Comparison of ENCODE assay signal across 23 cellular contexts in genomic region chr6:163596174-163596573, GRCh38.
DNase-seq lines count a peak whose midpoint lies in the region; ATAC-seq, FAIRE-seq and TF ChIP-seq lines count a peak whose summit lies in the region.
"Had no signal": no experiment of that assay in that cellular context is flagged by ENCODE, and none has a peak within 500 bp of the region (broad histone marks: within the 10 kb centered on the region; RNA-seq: fewer than 3 reads in every experiment).

No MANE protein-coding gene starts in this region.

- POLR2A ChIA-PET in HepG2 (lab: Yijun Ruan, JAX) = no interaction called here

- H3K4me1 ChIP-seq in kidney (ENCODE audit: control insufficient read depth in 1 of 2, insufficient read depth in 1 of 2, low read depth in 1 of 2, low read length in 2 of 2) (peaks cover 0 to 6% of the 10 kb centered on the region in 2 donors), HepG2 (ENCODE audit: insufficient read depth, low read length) (peaks cover 7% of the 10 kb centered on the region), right lobe of liver (peaks cover 0 to 33% (median 14%) of the 10 kb centered on the region in 4 donors)
- H3K4me1 ChIP-seq: A549; BLaER1 treated with 17β-estradiol and CSF1 and Interleukin-3, amounts not matched to agents 10 nM and 100 nM; Caco-2 had no signal

- TF ChIP-seq RAD21 in HepG2 (CRISPR knock-in tag; IDR thresholded peaks at IDR 0.05) = no peak

- peaks cover 3 to 7% (median 6%) of the 10 kb centered on the region in 3 donors for H3K27me3 Mint-ChIP-seq in immature natural killer cell (ENCODE audit: low read depth in 3 of 3)
- H3K27me3 Mint-ChIP-seq: B cell had no signal

- H3K36me3 ChIP-seq in kidney (ENCODE audit: control insufficient read depth in 1 of 2, insufficient read depth in 2 of 2, low read length in 2 of 2) (no peaks in the 10 kb centered on the region), HepG2 (replicated peaks in 1 of 2; ENCODE audit: control insufficient read depth in 1 of 2, insufficient read depth in 2 of 2, low read length in 2 of 2) (no peaks in the 10 kb centered on the region), right lobe of liver (no peaks in the 10 kb centered on the region)

- no peak overlapping the region for H2AFZ ChIP-seq in HepG2 (ENCODE audit: low read length)

- H3K27me3 ChIP-seq in HepG2 (ENCODE audit: control insufficient read depth in 1 of 2, insufficient read depth in 2 of 2, low read length in 2 of 2) = no peaks in the 10 kb centered on the region
- H3K27me3 ChIP-seq in right lobe of liver = no peaks in the 10 kb centered on the region
- H3K27me3 ChIP-seq: BLaER1 treated with 17β-estradiol and CSF1 and Interleukin-3, amounts not matched to agents 10 nM and 100 nM had no signal

- H3K27ac ChIP-seq in kidney (ENCODE audit: low read depth in 2 of 2, low read length in 2 of 2) (peak overlapping the region in 1 of 2 donors; percentile 60), HepG2 (ENCODE audit: extremely low read length, insufficient read depth, low read length) (no peak overlapping the region), right lobe of liver (peak overlapping the region in 1 of 3 donors; percentile 52)
- H3K27ac ChIP-seq: 22Rv1; A549; BLaER1 treated with 17β-estradiol and CSF1 and Interleukin-3, amounts not matched to agents 10 nM and 100 nM; C4-2B had no signal

- peak; percentile 93 for ATAC-seq in HepG2
- ATAC-seq in right lobe of liver = peak; percentile 72 to 81 (median 76)
- no peak for ATAC-seq in GM21360 (IDR thresholded peaks at IDR 0.05; ENCODE audit: unreplicated experiment)
- ATAC-seq in left cardiac atrium = no peak
- ATAC-seq: A549; CD8-positive, alpha-beta T cell had no signal

- H3K4me2 ChIP-seq in HepG2 (ENCODE audit: low read depth, low read length) = peak overlapping the region; percentile 6; the same call in 1 of the 2 replicates
- H3K4me2 ChIP-seq: A549; BLaER1 treated with 17β-estradiol and CSF1 and Interleukin-3, amounts not matched to agents 10 nM and 100 nM had no signal

- H3K79me2 ChIP-seq in HepG2 (ENCODE audit: insufficient read depth, low read length) = no peaks in the 10 kb centered on the region

- H3K9me3 ChIP-seq in kidney (ENCODE audit: control insufficient read depth in 1 of 2, low read length in 2 of 2) = peaks cover 2 to 10% of the 10 kb centered on the region in 2 donors
- H3K9me3 ChIP-seq in HepG2 (ENCODE audit: low read length) = peaks cover 9% of the 10 kb centered on the region; the same call in 1 of the 2 replicates
- H3K9me3 ChIP-seq in right lobe of liver = peaks cover 0 to 4% (median 0%) of the 10 kb centered on the region in 4 donors
- H3K9me3 ChIP-seq: Caco-2 had no signal

- TF ChIP-seq EP300 in HepG2 (IDR thresholded peaks at IDR 0.05; ENCODE audit: low read depth in 2 of 2, low read length in 2 of 2) (no peak), HepG2 (CRISPR knock-in tag; IDR thresholded peaks at IDR 0.05; ENCODE audit: borderline replicate concordance) (no peak)

- CTCF ChIA-PET in HepG2 (lab: Yijun Ruan, JAX; ENCODE audit: low intra/inter-chr PET ratio, low total read pairs) = no interaction called here

- in situ Hi-C loops in HepG2 (cut with HindIII; ENCODE audit: extremely low pct_ligation_motif_present, low pct_unique_long_range_greater_than_20kb) = no loop called here

- no peak for TF ChIP-seq CTCF in kidney (IDR thresholded peaks at IDR 0.05; ENCODE audit: borderline replicate concordance, extremely low read depth, insufficient read depth)
- no peak for TF ChIP-seq CTCF in HepG2 (CRISPR knock-in tag; IDR thresholded peaks at IDR 0.05)
- peak in 1 of 4 donors; percentile 4 for TF ChIP-seq CTCF in right lobe of liver (IDR thresholded peaks at IDR 0.05)

- WGBS in HepG2 (ENCODE audit: low lambda C conversion rate) = 0% methylated on average over 2 of the region's 2 CpGs
- 23% methylated on average over 2 of the region's 2 CpGs for WGBS in right lobe of liver (ENCODE audit: insufficient coverage, low coverage, low lambda C conversion rate, missing lambda C conversion rate)

- H3K9ac ChIP-seq in kidney (ENCODE audit: low read length in 2 of 2) (no peak overlapping the region), HepG2 (ENCODE audit: insufficient read depth, low read depth, low read length) (no peak overlapping the region)
- H3K9ac ChIP-seq: BLaER1 treated with 17β-estradiol and CSF1 and Interleukin-3, amounts not matched to agents 10 nM and 100 nM had no signal

- DNase-seq in kidney (no peak), HepG2 (ENCODE audit: low spot score) (peak; percentile 17), right lobe of liver (no peak), renal cortical epithelial cell (ENCODE audit: low read depth) (peak; percentile 46), immature natural killer cell (no peak), left cardiac atrium (no peak)
- DNase-seq: AML-193; Caco-2; Calu3; CD4-positive, alpha-beta T cell; CD8-positive, alpha-beta T cell; DMS79 treated with DMSO at 0.1 percent for 48 hours; GF-D8 had no signal

- H3K4me1 Mint-ChIP-seq in immature natural killer cell = no peaks in the 10 kb centered on the region
- H3K4me1 Mint-ChIP-seq: B cell had no signal

- peaks cover 4 to 11% (median 8%) of the 10 kb centered on the region in 6 donors for H3K9me3 Mint-ChIP-seq in immature natural killer cell

- H3K4me3 ChIP-seq in kidney (ENCODE audit: low read length in 2 of 2) (no peak overlapping the region), HepG2 (replicated peaks in 1 of 3; ENCODE audit: insufficient read depth in 1 of 3, low read depth in 2 of 3, low read length in 3 of 3) (no peak overlapping the region), right lobe of liver (no peak overlapping the region)
- H3K4me3 ChIP-seq: A549; BLaER1 treated with 17β-estradiol and CSF1 and Interleukin-3, amounts not matched to agents 10 nM and 100 nM had no signal

- TF ChIP-seq POLR2A in HepG2 (IDR thresholded peaks at IDR 0.05; ENCODE audit: insufficient read depth in 1 of 2, low read depth in 2 of 2, low read length in 2 of 2) (no peak), right lobe of liver (IDR thresholded peaks at IDR 0.05) (no peak)

- FAIRE-seq in kidney (lab: Jason Lieb, UNC) = peak; percentile 75
- no peak for FAIRE-seq in HepG2 (lab: Jason Lieb, UNC)
- FAIRE-seq: A549, D721Med, G401.6, GM12891, GM19239 had no signal

- H4K20me1 ChIP-seq in HepG2 (ENCODE audit: insufficient read depth, low read length) = no peaks in the 10 kb centered on the region
- H4K20me1 ChIP-seq: BLaER1 treated with 17β-estradiol and CSF1 and Interleukin-3, amounts not matched to agents 10 nM and 100 nM had no signal

- BruUV-seq in HepG2 (replicated peaks; lab: Mats Ljungman, UMichigan) = no TSS peak

- no peak overlapping the region for H3K4me3 Mint-ChIP-seq in immature natural killer cell
- H3K4me3 Mint-ChIP-seq: B cell; CD4-positive, alpha-beta T cell; CD8-positive, alpha-beta T cell had no signal

- H3K36me3 Mint-ChIP-seq in immature natural killer cell = peaks cover 0 to 14% (median 0%) of the 10 kb centered on the region in 3 donors
- H3K36me3 Mint-ChIP-seq: CD8-positive, alpha-beta T cell had no signal

- intact Hi-C loops in kidney (cut with DNase I) (no loop called here), HepG2 (cut with micrococcal nuclease; ENCODE audit: unreplicated experiment) (no loop called here), right lobe of liver (cut with DNase I) (no loop called here), left cardiac atrium (cut with DNase I) (no loop called here)

- H3K27ac Mint-ChIP-seq in immature natural killer cell = no peak overlapping the region
- H3K27ac Mint-ChIP-seq: B cell; CD4-positive, alpha-beta T cell; CD8-positive, alpha-beta T cell had no signal

TF ChIP-seq in HepG2, 621 proteins besides CTCF, POLR2A, EP300 and RAD21 (continues in another document):
- TF ChIP-seq ZGPAT (CRISPR knock-in tag; IDR thresholded peaks at IDR 0.05) (no peak), BRCA1 (CRISPR knock-in tag; IDR thresholded peaks at IDR 0.05) (no peak), HNF4A (CRISPR knock-in tag; IDR thresholded peaks at IDR 0.05) (0 out of 2 replicates have a peak, but pooled peaks have one; percentile 24), PAXIP1 (CRISPR knock-in tag; conservative IDR thresholded peaks at IDR 0.05) (peak; percentile 61), NR2F6 (IDR thresholded peaks at IDR 0.05) (peak; percentile 52; the same call in 1 of the 2 replicates), NR2F6 (CRISPR knock-in tag; IDR thresholded peaks at IDR 0.05) (no peak), NR2F1 (CRISPR knock-in tag; IDR thresholded peaks at IDR 0.05) (0 out of 4 replicates have a peak, but pooled peaks of 1 of the 2 experiments have one; percentile 30)

Comparison
In these comparisons a context has a peak if more than half of its experiments do, and no peak if none do; other contexts are left out.
1. DNase-seq: peak in HepG2 (single experiment) and renal cortical epithelial cell (single experiment); none in kidney (single experiment), right lobe of liver (0 of 3), immature natural killer cell (0 of 3) and left cardiac atrium (single experiment).
2. ATAC-seq: peak in HepG2 (single experiment) and right lobe of liver (4 of 4); none in GM21360 (single experiment) and left cardiac atrium (0 of 2).